ENCODE assay signal across 17 cellular contexts in genomic region chr2:29064746-29065478, GRCh38. TPM values are rescaled to one million over a fixed set of nuclear protein-coding genes. Genes with fewer than 3 reads are reported as not detected.
A peak's percentile ranks its signal among the peaks of the same experiment; 100 is the strongest.
DNase-seq lines count a peak whose midpoint lies in the region; ATAC-seq, FAIRE-seq and TF ChIP-seq lines count a peak whose summit lies in the region.
"Had no signal": no experiment of that assay in that cellular context is flagged by ENCODE, and none has a peak within 500 bp of the region (broad histone marks: within the 10 kb centered on the region; RNA-seq: fewer than 3 reads in every experiment).

No MANE protein-coding gene starts in this region.

- no peaks in the 10 kb centered on the region for H3F3A ChIP-seq in SK-N-SH (replicated peaks; ENCODE audit: insufficient read depth)

- H3K36me3 ChIP-seq in SK-N-SH (replicated peaks in 1 of 2; ENCODE audit: control insufficient read depth in 1 of 2, insufficient read depth in 2 of 2, low read length in 1 of 2) (no peaks in the 10 kb centered on the region), neuron (ENCODE audit: insufficient read depth, low read length) (no peaks in the 10 kb centered on the region), tibial nerve (no peaks in the 10 kb centered on the region)
- H3K36me3 ChIP-seq: neutrophil had no signal

- ATAC-seq in SK-N-SH treated with all-trans-retinoic acid at 6 μM for 48 hours: no peak
- no peak for ATAC-seq in HG02973 (IDR thresholded peaks at IDR 0.05; ENCODE audit: unreplicated experiment)
- no peak for ATAC-seq in GM21367 (IDR thresholded peaks at IDR 0.05; ENCODE audit: unreplicated experiment)
- ATAC-seq: activated T-cell treated with anti-CD3 and anti-CD28 coated beads, Interleukin-2, amount 50 U/mL, for 4 hours had no signal

- H3K27ac ChIP-seq in SK-N-SH (ENCODE audit: low read depth in 2 of 2, low read length in 1 of 2) (no peak overlapping the region), tibial nerve (peak overlapping the region; percentile 76 to 98 (median 93))
- H3K27ac ChIP-seq: neutrophil, VCaP had no signal

- TF ChIP-seq EP300 in SK-N-SH (IDR thresholded peaks at IDR 0.05; ENCODE audit: borderline replicate concordance in 1 of 2, low read depth in 1 of 2, low read length in 1 of 2) (no peak), tibial nerve (IDR thresholded peaks at IDR 0.05) (peak in 1 of 2 donors; percentile 87)

- TF ChIP-seq CTCF in SK-N-SH (IDR thresholded peaks at IDR 0.05): no peak
- TF ChIP-seq CTCF in tibial nerve (IDR thresholded peaks at IDR 0.05): no peak

- no peak for TF ChIP-seq RAD21 in SK-N-SH (IDR thresholded peaks at IDR 0.05; ENCODE audit: low read length)

- no peak overlapping the region for H3K4me3 ChIP-seq in SK-N-SH (ENCODE audit: low read depth in 2 of 2, low read length in 1 of 2)
- H3K4me3 ChIP-seq in neuron (ENCODE audit: low read length): no peak overlapping the region
- peak overlapping the region in 3 of 4 donors; percentile 7 to 35 (median 31) for H3K4me3 ChIP-seq in tibial nerve

- H3K4me1 ChIP-seq in SK-N-SH (ENCODE audit: control insufficient read depth in 1 of 2, insufficient read depth in 2 of 2, low read depth in 1 of 2, low read length in 1 of 2) (peaks cover 0 to 59% of the 10 kb centered on the region in 2 experiments; a peak in 2 of 4 replicates), neuron (ENCODE audit: insufficient read depth, low read length) (peaks cover 30% of the 10 kb centered on the region), tibial nerve (peaks cover 4 to 70% (median 52%) of the 10 kb centered on the region in 4 donors)

- no peak for FAIRE-seq in frontal cortex (lab: Jason Lieb, UNC)

- POLR2A ChIA-PET in SK-N-SH (lab: Yijun Ruan, JAX): interaction anchor here (1.4 kb wide), 1 partner anchor 11 kb away, joined by 3 read pairs; no protein-coding TSS in a partner anchor

- no peak overlapping the region for H3K9ac ChIP-seq in SK-N-SH

- H3K9me2 ChIP-seq in SK-N-SH: no peaks in the 10 kb centered on the region

- TF ChIP-seq POLR2A in tibial nerve (IDR thresholded peaks at IDR 0.05): no peak

- CTCF ChIA-PET in SK-N-SH (lab: Yijun Ruan, JAX): interaction anchor here (0.7 to 2.8 kb wide), 4 partner anchors 11 to 244 kb away, joined by 3 to 12 read pairs (median 4); no protein-coding TSS in a partner anchor

- no peaks in the 10 kb centered on the region for H3K9me3 ChIP-seq in SK-N-SH
- H3K9me3 ChIP-seq in neuron (ENCODE audit: low read length): no peaks in the 10 kb centered on the region
- H3K9me3 ChIP-seq in tibial nerve: no peaks in the 10 kb centered on the region
- H3K9me3 ChIP-seq: neutrophil had no signal

- no peaks in the 10 kb centered on the region for H4K20me1 ChIP-seq in SK-N-SH (ENCODE audit: insufficient read depth)

- H3K4me2 ChIP-seq in SK-N-SH: no peak overlapping the region

- no peak overlapping the region for H2AFZ ChIP-seq in SK-N-SH (ENCODE audit: low read depth)
- H2AFZ ChIP-seq in neuron (ENCODE audit: low read depth, low read length): peak overlapping the region; percentile 9

- peaks cover 4% of the 10 kb centered on the region; the same call in 1 of the 2 replicates for H3K27me3 ChIP-seq in SK-N-SH (ENCODE audit: insufficient read depth)
- no peaks in the 10 kb centered on the region for H3K27me3 ChIP-seq in neuron (ENCODE audit: insufficient read depth, low read length)
- no peaks in the 10 kb centered on the region for H3K27me3 ChIP-seq in tibial nerve
- H3K27me3 ChIP-seq: neutrophil had no signal

- no peaks in the 10 kb centered on the region for H3K79me2 ChIP-seq in SK-N-SH (ENCODE audit: insufficient read depth)

- DNase-seq in SK-N-SH (peak; percentile 47), frontal cortex (ENCODE audit: low spot score in 2 of 2) (peak; percentile 39 to 40), tibial nerve (ENCODE audit: low spot score in 2 of 2) (no peak), NCI-H187 treated with DMSO at 0.1 percent for 48 hours (lab: John Stamatoyannopoulos, UW) (no peak)
- DNase-seq: 8988T; activated T-cell treated with anti-CD3 and anti-CD28 coated beads, Interleukin-2, amount 50 U/mL, for 4 hours; immature natural killer cell; NCI-H1048; NCI-H524 treated with DMSO at 0.1 percent for 48 hours; stimulated activated CD4-positive, alpha-beta T cell treated with anti-CD3 and anti-CD28 coated beads, Interleukin-4, amount 100 ng/mL, for 24 hours had no signal

- 90% methylated on average over 5 of the region's 17 CpGs for WGBS in SK-N-SH (ENCODE audit: low lambda C conversion rate)
- WGBS in tibial nerve, 2 donors: 27 to 39% methylated on average over 15 to 16 of the region's 17 CpGs

TF ChIP-seq in SK-N-SH, 30 proteins besides CTCF, POLR2A, EP300 and RAD21:
- TF ChIP-seq ELF1 (IDR thresholded peaks at IDR 0.05): no peak
- TF ChIP-seq CHD2 (IDR thresholded peaks at IDR 0.05; ENCODE audit: low read length, partially characterized antibody): peak; percentile 5

TF ChIP-seq in SK-N-SH treated with all-trans-retinoic acid at 6 μM for 48 hours, 23 proteins besides CTCF, POLR2A, EP300 and RAD21:
- TF ChIP-seq TSHZ2 (CRISPR knock-in tag; IDR thresholded peaks at IDR 0.05): no peak
- no peak for TF ChIP-seq SNAI2 (CRISPR knock-in tag; IDR thresholded peaks at IDR 0.05)

RNA-seq across cellular contexts. Expression of gene PCARE, which starts 9.4 kb away (rescaled TPM):
- not detected in 2 replicates for polyA plus RNA-seq in SK-N-SH (2012; rRNA removed)
- not detected in 2 replicates for polyA plus RNA-seq in SK-N-SH (2012; cell fraction: cytosol; rRNA removed)
- polyA plus RNA-seq in SK-N-SH (2012; cell fraction: nucleus; rRNA removed): not detected in 2 replicates
- total RNA-seq in frontal cortex: not detected
- under 1 TPM; 0.20 to 0.30 (median 0.21) TPM for total RNA-seq in tibial nerve
- total RNA-seq: activated T-cell treated with anti-CD3 and anti-CD28 coated beads, Interleukin-2, amount 50 U/mL, for 4 hours; epithelial cell of proximal tubule had no signal
- polyA plus RNA-seq: immature natural killer cell had no signal

RNA-seq across cellular contexts. Expression of gene CLIP4, which starts 50.3 kb away (rescaled TPM):
- 12.7 and 20.7 TPM in 2 replicates for polyA plus RNA-seq in SK-N-SH (2012; rRNA removed)
- polyA plus RNA-seq in SK-N-SH (2012; cell fraction: cytosol; rRNA removed): 15.0 TPM in 2 replicates
- 25.7 and 44.2 TPM in 2 replicates for polyA plus RNA-seq in SK-N-SH (2012; cell fraction: nucleus; rRNA removed)
- total RNA-seq in frontal cortex (49.3 TPM), tibial nerve (10 to 100 TPM; 71.4 to 98.6 (median 91.2) TPM)

Comparison
In these comparisons a context has a peak if more than half of its experiments do, and no peak if none do; other contexts are left out.
1. DNase-seq: peak in SK-N-SH (single experiment) and frontal cortex (2 of 2); none in tibial nerve (0 of 2) and NCI-H187 treated with DMSO at 0.1 percent for 48 hours (single experiment).
2. H3K27ac ChIP-seq: peak in tibial nerve (4 of 4); none in SK-N-SH (0 of 2).
3. H3K4me3 ChIP-seq: peak in tibial nerve (3 of 4); none in SK-N-SH (0 of 2) and neuron (single experiment).